In genomic region chr2:149155181-149155580, GRCh38 we compare ENCODE assay signal across 1 cellular context.
TF ChIP-seq lines count a peak whose summit lies in the region.

No MANE protein-coding gene starts in this region.

TF ChIP-seq in GM12878, 131 proteins besides CTCF, POLR2A, EP300 and RAD21 (continued from another document):
- TF ChIP-seq, protein P1, sequence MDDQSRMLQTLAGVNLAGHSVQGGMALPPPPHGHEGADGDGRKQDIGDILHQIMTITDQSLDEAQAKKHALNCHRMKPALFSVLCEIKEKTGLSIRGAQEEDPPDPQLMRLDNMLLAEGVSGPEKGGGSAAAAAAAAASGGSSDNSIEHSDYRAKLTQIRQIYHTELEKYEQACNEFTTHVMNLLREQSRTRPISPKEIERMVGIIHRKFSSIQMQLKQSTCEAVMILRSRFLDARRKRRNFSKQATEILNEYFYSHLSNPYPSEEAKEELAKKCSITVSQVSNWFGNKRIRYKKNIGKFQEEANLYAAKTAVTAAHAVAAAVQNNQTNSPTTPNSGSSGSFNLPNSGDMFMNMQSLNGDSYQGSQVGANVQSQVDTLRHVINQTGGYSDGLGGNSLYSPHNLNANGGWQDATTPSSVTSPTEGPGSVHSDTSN (IDR thresholded peaks at IDR 0.05; ENCODE audit: insufficient replicate concordance, low read depth, low read length): no peak
- TF ChIP-seq HDAC6 (IDR thresholded peaks at IDR 0.05; ENCODE audit: unreplicated experiment) (no peak), SMAD1 (IDR thresholded peaks at IDR 0.05; ENCODE audit: low read depth, partially characterized antibody) (no peak), NFIC (IDR thresholded peaks at IDR 0.05; ENCODE audit: low read depth, low read length) (no peak), RB1 (IDR thresholded peaks at IDR 0.05; ENCODE audit: borderline replicate concordance) (no peak), FOXK2 (IDR thresholded peaks at IDR 0.05) (no peak), BACH1 (IDR thresholded peaks at IDR 0.05; ENCODE audit: borderline replicate concordance) (no peak)
